Comparison of ENCODE assay signal across 9 cellular contexts in the genomic region with DNA sequence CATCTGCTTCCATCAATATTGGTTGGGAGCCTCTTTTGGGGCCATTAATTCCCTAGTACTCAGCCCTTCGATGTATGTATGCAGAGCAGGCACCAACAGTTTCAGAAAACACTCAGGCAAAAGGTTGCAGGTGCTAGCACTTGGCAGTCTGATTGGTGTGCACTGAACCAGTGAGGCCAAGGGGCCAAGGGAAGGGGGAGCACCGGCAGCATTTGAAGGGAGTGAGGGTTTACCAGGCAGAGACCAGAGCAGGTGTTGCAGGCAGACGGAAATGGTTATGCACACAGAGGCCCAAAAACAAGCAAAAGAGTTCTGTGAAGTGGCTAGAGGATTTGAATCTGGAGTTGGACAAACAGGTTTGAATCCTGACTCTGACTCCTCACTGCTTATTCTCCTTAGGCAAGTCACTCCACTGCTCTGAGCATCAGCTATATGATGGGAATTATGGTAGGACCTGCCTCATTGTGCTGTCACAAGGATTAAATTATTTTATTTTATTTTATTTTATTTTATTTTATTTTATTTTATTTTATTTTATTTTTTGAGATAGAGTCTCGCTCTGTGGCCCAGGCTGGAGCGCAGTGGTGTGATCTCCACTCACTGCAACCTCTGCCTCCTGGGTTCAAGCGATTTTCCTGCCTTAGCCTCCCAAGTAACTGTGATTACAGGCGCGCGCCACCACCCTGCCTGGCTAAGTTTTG.
DNase-seq lines count a peak whose midpoint lies in the region; ATAC-seq and TF ChIP-seq lines count a peak whose summit lies in the region.
"Had no signal": no experiment of that assay in that cellular context is flagged by ENCODE, and none has a peak within 500 bp of the region (broad histone marks: within the 10 kb centered on the region; RNA-seq: fewer than 3 reads in every experiment).

No MANE protein-coding gene starts in this region.

- POLR2A ChIA-PET in GM10248 (lab: Yijun Ruan, JAX), result interaction anchor here (0.7 kb wide), 1 partner anchor 36 kb away, joined by 3 read pairs; no protein-coding TSS in a partner anchor

- ATAC-seq in GM19468 (IDR thresholded peaks at IDR 0.05; ENCODE audit: extremely low read depth, unreplicated experiment) (peak; percentile 75), HG03196 (IDR thresholded peaks at IDR 0.05; ENCODE audit: unreplicated experiment) (peak; percentile 99)
- ATAC-seq: upper lobe of right lung had no signal

- DNase-seq in GM10248 (ENCODE audit: extremely low spot score) (peak; percentile 78), NCI-H748 (lab: John Stamatoyannopoulos, UW; ENCODE audit: unreplicated experiment) (peak; percentile 89), kidney glomerular epithelial cell (lab: John Stamatoyannopoulos, UW) (no peak), NK-92 (lab: John Stamatoyannopoulos, UW; ENCODE audit: unreplicated experiment) (no peak)
- DNase-seq in activated CD8-positive, alpha-beta memory T cell treated with anti-CD3 and anti-CD28 coated beads for 24 hours, result no peak
- no peak for DNase-seq in activated naive CD4-positive, alpha-beta T cell treated with anti-CD3 and anti-CD28 coated beads, Interleukin-2, amount 50 U/mL, for 16 hours
- DNase-seq: upper lobe of right lung had no signal

- CTCF ChIA-PET in GM10248 (lab: Yijun Ruan, JAX), result interaction anchor here (1.1 kb wide), 2 partner anchors 33 to 111 kb away, joined by 3 to 4 read pairs; no protein-coding TSS in a partner anchor

- TF ChIP-seq CTCF in GM10248 (IDR thresholded peaks at IDR 0.05; ENCODE audit: control extremely low read depth, extremely low read depth, low read depth, missing control alignments), result no peak

Comparison
In these comparisons a context has a peak if more than half of its experiments do, and no peak if none do; other contexts are left out.
1. DNase-seq: peak in GM10248 (single experiment) and NCI-H748 (single experiment); none in activated CD8-positive, alpha-beta memory T cell treated with anti-CD3 and anti-CD28 coated beads for 24 hours (single experiment), activated naive CD4-positive, alpha-beta T cell treated with anti-CD3 and anti-CD28 coated beads, Interleukin-2, amount 50 U/mL, for 16 hours (single experiment), kidney glomerular epithelial cell (single experiment) and NK-92 (single experiment).